In the genomic region with DNA sequence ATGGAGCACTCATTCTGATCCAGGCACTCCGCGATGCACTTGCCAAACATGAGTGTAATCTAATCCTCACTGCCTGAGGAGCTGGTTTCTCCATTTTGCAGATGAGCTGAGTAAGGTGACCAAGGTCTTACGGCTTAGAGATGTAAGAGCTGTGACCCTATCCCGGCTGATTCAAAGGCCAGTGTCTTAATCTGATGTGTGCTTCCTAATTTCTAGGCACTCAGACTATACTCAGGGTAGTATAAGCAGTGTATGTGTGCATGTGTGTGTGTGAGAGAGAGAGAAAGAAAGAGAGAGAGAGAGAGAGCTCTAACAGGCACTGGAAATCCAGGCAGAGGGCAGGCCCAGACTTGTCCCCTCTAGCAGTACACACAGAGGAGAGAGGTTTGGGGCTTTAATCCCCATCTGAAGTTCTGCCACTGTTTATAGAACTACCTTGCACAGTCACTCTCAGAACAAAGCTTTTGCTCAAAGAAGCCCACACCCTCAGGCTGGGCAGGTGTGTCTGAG, we compare ENCODE assay signal across 10 cellular contexts.
A peak's percentile ranks its signal among the peaks of the same experiment; 100 is the strongest.
DNase-seq lines count a peak whose midpoint lies in the region; ATAC-seq lines count a peak whose summit lies in the region.
"Had no signal": no experiment of that assay in that cellular context is flagged by ENCODE, and none has a peak within 500 bp of the region (broad histone marks: within the 10 kb centered on the region; RNA-seq: fewer than 3 reads in every experiment).

No MANE protein-coding gene starts in this region.

- no peaks in the 10 kb centered on the region for H3K27me3 Mint-ChIP-seq in activated CD4-positive, alpha-beta memory T cell treated with anti-CD3 and anti-CD28 coated beads, Interleukin-2, amount 10 ng/mL, durations not matched to agents 7 days and 5 days
- no peaks in the 10 kb centered on the region for H3K27me3 Mint-ChIP-seq in activated CD4-positive, alpha-beta memory T cell treated with anti-CD3 and anti-CD28 coated beads for 36 hours
- H3K27me3 Mint-ChIP-seq in IgD-negative memory B cell, result no peaks in the 10 kb centered on the region
- no peaks in the 10 kb centered on the region for H3K27me3 Mint-ChIP-seq in T-helper 1 cell treated with Interleukin-12 subunit alpha and Interleukin-12 subunit beta and Interleukin-4 antibody, amounts not matched to agents 30 μg/mL and 1 μg/mL, for 36 hours (ENCODE audit: low read depth)

- no peak for DNase-seq in activated CD4-positive, alpha-beta memory T cell treated with anti-CD3 and anti-CD28 coated beads, Interleukin-2, amount 10 ng/mL, durations not matched to agents 7 days and 5 days
- DNase-seq in activated CD4-positive, alpha-beta memory T cell treated with anti-CD3 and anti-CD28 coated beads for 36 hours, result no peak
- DNase-seq in trophoblast cell (no peak), NCI-H1048 (lab: John Stamatoyannopoulos, UW) (no peak), NAMALWA (ENCODE audit: low spot score) (no peak)
- DNase-seq: BE2C had no signal

- no CpG with 5 or more reads among the region's 4 CpGs for WGBS in trophoblast cell (ENCODE audit: extremely low coverage, insufficient coverage, insufficient read length)

- H3K4me3 ChIP-seq in trophoblast cell (ENCODE audit: low read depth, low read length), result no peak overlapping the region

- no peak overlapping the region for H3K9ac ChIP-seq in trophoblast cell (ENCODE audit: low read length)

- no peak overlapping the region for H3K4me3 Mint-ChIP-seq in activated CD4-positive, alpha-beta memory T cell treated with anti-CD3 and anti-CD28 coated beads, Interleukin-2, amount 10 ng/mL, durations not matched to agents 7 days and 5 days
- H3K4me3 Mint-ChIP-seq in activated CD4-positive, alpha-beta memory T cell treated with anti-CD3 and anti-CD28 coated beads for 36 hours, result no peak overlapping the region
- H3K4me3 Mint-ChIP-seq in IgD-negative memory B cell, result no peak overlapping the region
- no peak overlapping the region for H3K4me3 Mint-ChIP-seq in T-helper 1 cell treated with Interleukin-12 subunit alpha and Interleukin-12 subunit beta and Interleukin-4 antibody, amounts not matched to agents 30 μg/mL and 1 μg/mL, for 36 hours

- H4K12ac ChIP-seq in trophoblast cell (ENCODE audit: low read depth, low read length), result peak overlapping the region; percentile 86

- peak overlapping the region; percentile 45 for H3K27ac Mint-ChIP-seq in activated CD4-positive, alpha-beta memory T cell treated with anti-CD3 and anti-CD28 coated beads, Interleukin-2, amount 10 ng/mL, durations not matched to agents 7 days and 5 days
- no peak overlapping the region for H3K27ac Mint-ChIP-seq in activated CD4-positive, alpha-beta memory T cell treated with anti-CD3 and anti-CD28 coated beads for 36 hours
- H3K27ac Mint-ChIP-seq in IgD-negative memory B cell, result peak overlapping the region in 2 of 3 donors; percentile 3 to 10
- peak overlapping the region; percentile 37 for H3K27ac Mint-ChIP-seq in T-helper 1 cell treated with Interleukin-12 subunit alpha and Interleukin-12 subunit beta and Interleukin-4 antibody, amounts not matched to agents 30 μg/mL and 1 μg/mL, for 36 hours

- H2BK12ac ChIP-seq in trophoblast cell (ENCODE audit: low read length), result peak overlapping the region; percentile 78

- H3K4me1 ChIP-seq in trophoblast cell (ENCODE audit: control insufficient read depth in 1 of 2, insufficient read depth in 2 of 2, low read length in 2 of 2), result peaks cover 0 to 11% of the 10 kb centered on the region in 2 experiments
- H3K4me1 ChIP-seq: BE2C had no signal

- no peak overlapping the region for H3K23ac ChIP-seq in trophoblast cell (ENCODE audit: low read length)

- peaks cover 10% of the 10 kb centered on the region for H3K4me1 Mint-ChIP-seq in activated CD4-positive, alpha-beta memory T cell treated with anti-CD3 and anti-CD28 coated beads, Interleukin-2, amount 10 ng/mL, durations not matched to agents 7 days and 5 days
- H3K4me1 Mint-ChIP-seq in activated CD4-positive, alpha-beta memory T cell treated with anti-CD3 and anti-CD28 coated beads for 36 hours (ENCODE audit: low read depth), result peaks cover 10% of the 10 kb centered on the region
- H3K4me1 Mint-ChIP-seq in IgD-negative memory B cell, result peaks cover 9 to 20% (median 18%) of the 10 kb centered on the region in 3 donors
- peaks cover 9% of the 10 kb centered on the region for H3K4me1 Mint-ChIP-seq in T-helper 1 cell treated with Interleukin-12 subunit alpha and Interleukin-12 subunit beta and Interleukin-4 antibody, amounts not matched to agents 30 μg/mL and 1 μg/mL, for 36 hours (ENCODE audit: low read depth)

- peak overlapping the region; percentile 93 for H4K91ac ChIP-seq in trophoblast cell (ENCODE audit: low read depth, low read length)

- peaks cover 2% of the 10 kb centered on the region for H3K9me3 ChIP-seq in trophoblast cell (ENCODE audit: insufficient read depth, low read depth, low read length)
- H3K9me3 ChIP-seq: BE2C, neutrophil had no signal

- no peaks in the 10 kb centered on the region for H3K9me3 Mint-ChIP-seq in activated CD4-positive, alpha-beta memory T cell treated with anti-CD3 and anti-CD28 coated beads, Interleukin-2, amount 10 ng/mL, durations not matched to agents 7 days and 5 days
- no peaks in the 10 kb centered on the region for H3K9me3 Mint-ChIP-seq in activated CD4-positive, alpha-beta memory T cell treated with anti-CD3 and anti-CD28 coated beads for 36 hours
- no peaks in the 10 kb centered on the region for H3K9me3 Mint-ChIP-seq in IgD-negative memory B cell
- no peaks in the 10 kb centered on the region for H3K9me3 Mint-ChIP-seq in T-helper 1 cell treated with Interleukin-12 subunit alpha and Interleukin-12 subunit beta and Interleukin-4 antibody, amounts not matched to agents 30 μg/mL and 1 μg/mL, for 36 hours

- H3K14ac ChIP-seq in trophoblast cell (ENCODE audit: low read length), result peak overlapping the region; percentile 58

- no peak overlapping the region for H3K4me2 ChIP-seq in trophoblast cell (ENCODE audit: low read length)

- H2BK120ac ChIP-seq in trophoblast cell (ENCODE audit: insufficient read depth, low read length, poor library complexity), result peak overlapping the region; percentile 90

- peak overlapping the region; percentile 59 for H2AFZ ChIP-seq in trophoblast cell (ENCODE audit: insufficient read depth, low read length, poor library complexity)

- no peaks in the 10 kb centered on the region for H3K36me3 ChIP-seq in trophoblast cell (ENCODE audit: control insufficient read depth in 1 of 2, insufficient read depth in 2 of 2, low read length in 2 of 2)
- H3K36me3 ChIP-seq: BE2C, neutrophil had no signal

- CTCF ChIA-PET in activated CD4-positive, alpha-beta memory T cell treated with anti-CD3 and anti-CD28 coated beads, Interleukin-2, amount 10 ng/mL, durations not matched to agents 7 days and 5 days (lab: Charles Lee), result no interaction called here
- CTCF ChIA-PET in activated CD4-positive, alpha-beta memory T cell treated with anti-CD3 and anti-CD28 coated beads for 36 hours (lab: Charles Lee), result no interaction called here

- H2BK5ac ChIP-seq in trophoblast cell (ENCODE audit: low read depth, low read length, poor library complexity), result peak overlapping the region; percentile 90

- H2AK5ac ChIP-seq in trophoblast cell (ENCODE audit: low read length), result peak overlapping the region; percentile 97

- H3K4ac ChIP-seq in trophoblast cell (ENCODE audit: low read depth, low read length), result peak overlapping the region; percentile 91

- H3K18ac ChIP-seq in trophoblast cell (ENCODE audit: low read length), result peak overlapping the region; percentile 52

- intact Hi-C loops in activated CD4-positive, alpha-beta memory T cell treated with anti-CD3 and anti-CD28 coated beads for 36 hours (cut with micrococcal nuclease), result no loop called here

- no peaks in the 10 kb centered on the region for H3K27me3 ChIP-seq in trophoblast cell (ENCODE audit: insufficient read depth, low read length)
- H3K27me3 ChIP-seq: BE2C, neutrophil had no signal

- no peaks in the 10 kb centered on the region for H3K36me3 Mint-ChIP-seq in activated CD4-positive, alpha-beta memory T cell treated with anti-CD3 and anti-CD28 coated beads, Interleukin-2, amount 10 ng/mL, durations not matched to agents 7 days and 5 days (ENCODE audit: low read depth)
- H3K36me3 Mint-ChIP-seq in activated CD4-positive, alpha-beta memory T cell treated with anti-CD3 and anti-CD28 coated beads for 36 hours, result no peaks in the 10 kb centered on the region
- H3K36me3 Mint-ChIP-seq in IgD-negative memory B cell, result peaks cover 2% of the 10 kb centered on the region
- no peaks in the 10 kb centered on the region for H3K36me3 Mint-ChIP-seq in T-helper 1 cell treated with Interleukin-12 subunit alpha and Interleukin-12 subunit beta and Interleukin-4 antibody, amounts not matched to agents 30 μg/mL and 1 μg/mL, for 36 hours (ENCODE audit: low read depth)

- no peak for ATAC-seq in HG03571 (IDR thresholded peaks at IDR 0.05; ENCODE audit: unreplicated experiment)

- peak overlapping the region; percentile 91 for H4K8ac ChIP-seq in trophoblast cell (ENCODE audit: low read depth, low read length)

- peak overlapping the region; percentile 38 for H3K27ac ChIP-seq in trophoblast cell (ENCODE audit: low read depth, low read length)
- H3K27ac ChIP-seq: neutrophil had no signal

- peaks cover 2% of the 10 kb centered on the region for H3K79me2 ChIP-seq in trophoblast cell (ENCODE audit: control insufficient read depth, insufficient read depth, low read length, poor library complexity)

- peaks cover 13% of the 10 kb centered on the region for H3K79me1 ChIP-seq in trophoblast cell (ENCODE audit: low read length)

- POLR2A ChIA-PET in activated CD4-positive, alpha-beta memory T cell treated with anti-CD3 and anti-CD28 coated beads, Interleukin-2, amount 10 ng/mL, durations not matched to agents 7 days and 5 days (lab: Charles Lee), result no interaction called here
- POLR2A ChIA-PET in activated CD4-positive, alpha-beta memory T cell treated with anti-CD3 and anti-CD28 coated beads for 36 hours (lab: Charles Lee), result interaction anchor here (0.6 kb wide), 1 partner anchor 26 kb away, joined by 3 read pairs; no protein-coding TSS in a partner anchor
